28 cellular contexts compared by ENCODE assay signal in the genomic region with DNA sequence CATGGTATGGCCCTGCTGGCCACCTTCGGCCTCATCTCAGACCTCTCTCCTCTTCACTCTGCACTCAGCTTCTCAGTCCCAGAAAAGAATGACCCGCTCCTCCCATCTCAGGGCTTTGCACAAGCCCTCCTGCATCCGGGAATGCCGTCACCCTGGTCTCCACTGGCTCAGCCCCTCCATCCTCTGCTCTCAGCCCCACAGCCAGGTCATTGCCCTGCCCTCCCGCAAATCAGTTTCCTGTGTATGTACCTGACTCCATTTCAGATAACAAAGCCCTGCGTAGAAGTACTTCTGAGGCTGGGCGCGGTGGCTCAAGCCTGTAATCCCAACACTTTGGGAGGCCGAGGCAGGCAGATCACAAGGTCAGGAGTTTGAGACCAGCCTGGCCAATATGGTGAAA. TPM values are rescaled to one million over a fixed set of nuclear protein-coding genes. Genes with fewer than 3 reads are reported as not detected.
DNase-seq lines count a peak whose midpoint lies in the region; ATAC-seq, FAIRE-seq and TF ChIP-seq lines count a peak whose summit lies in the region.
"Had no signal": no experiment of that assay in that cellular context is flagged by ENCODE, and none has a peak within 500 bp of the region (broad histone marks: within the 10 kb centered on the region; RNA-seq: fewer than 3 reads in every experiment).

No MANE protein-coding gene starts in this region.

- H3K36me3 ChIP-seq in HepG2 (replicated peaks in 1 of 2; ENCODE audit: control insufficient read depth in 1 of 2, insufficient read depth in 2 of 2, low read length in 2 of 2) (no peaks in the 10 kb centered on the region), right lobe of liver (no peaks in the 10 kb centered on the region), SU-DHL-6 (ENCODE audit: low read length) (no peaks in the 10 kb centered on the region), thymus (ENCODE audit: control insufficient read depth, insufficient read depth) (no peaks in the 10 kb centered on the region)
- H3K36me3 ChIP-seq: BLaER1 treated with 17β-estradiol and CSF1 and Interleukin-3, amounts not matched to agents 10 nM and 100 nM; left ventricle myocardium inferior had no signal

- no peak overlapping the region for H3K9ac ChIP-seq in HepG2 (ENCODE audit: insufficient read depth, low read depth, low read length)
- no peak overlapping the region for H3K9ac ChIP-seq in SU-DHL-6 (ENCODE audit: low read length)
- H3K9ac ChIP-seq: BLaER1 treated with 17β-estradiol and CSF1 and Interleukin-3, amounts not matched to agents 10 nM and 100 nM had no signal

- no peaks in the 10 kb centered on the region; a peak in 1 of 5 replicates for H3K27me3 ChIP-seq in HepG2 (ENCODE audit: control insufficient read depth in 1 of 2, insufficient read depth in 2 of 2, low read length in 2 of 2)
- H3K27me3 ChIP-seq in right lobe of liver, result no peaks in the 10 kb centered on the region
- H3K27me3 ChIP-seq in SU-DHL-6 (ENCODE audit: low read length), result no peaks in the 10 kb centered on the region
- H3K27me3 ChIP-seq in thymus (ENCODE audit: control insufficient read depth, insufficient read depth), result no peaks in the 10 kb centered on the region

- TF ChIP-seq POLR2A in HepG2 (IDR thresholded peaks at IDR 0.05; ENCODE audit: insufficient read depth in 1 of 2, low read depth in 2 of 2, low read length in 2 of 2), result no peak
- TF ChIP-seq POLR2A in right lobe of liver (IDR thresholded peaks at IDR 0.05), result no peak

- H3K4me1 ChIP-seq in HepG2 (ENCODE audit: insufficient read depth, low read length) (peaks cover 65% of the 10 kb centered on the region), right lobe of liver (peaks cover 0 to 10% (median 3%) of the 10 kb centered on the region in 4 donors), thymus (ENCODE audit: control insufficient read depth, insufficient read depth, low read length) (peaks cover 20% of the 10 kb centered on the region)

- POLR2A ChIA-PET in HepG2 (lab: Yijun Ruan, JAX), result no interaction called here

- peaks cover 11% of the 10 kb centered on the region for H3F3A ChIP-seq in SU-DHL-6 (ENCODE audit: insufficient read depth)

- H3K27ac Mint-ChIP-seq in memory B cell, result peak overlapping the region; percentile 94
- H3K27ac Mint-ChIP-seq: type B pancreatic cell had no signal

- CTCF ChIA-PET in HepG2 (lab: Yijun Ruan, JAX; ENCODE audit: low intra/inter-chr PET ratio, low total read pairs), result no interaction called here

- H3K4me1 Mint-ChIP-seq in memory B cell, result peaks cover 36% of the 10 kb centered on the region

- ATAC-seq in HepG2 (peak; percentile 67), right lobe of liver (no peak), memory B cell (ENCODE audit: low read depth) (no peak)
- ATAC-seq: HCT116 had no signal

- H3K4me3 ChIP-seq in HepG2 (replicated peaks in 1 of 3; ENCODE audit: insufficient read depth in 1 of 3, low read depth in 2 of 3, low read length in 3 of 3) (peak overlapping the region in 1 of 3 experiments; percentile 10; a peak in 1 of 6 replicates), right lobe of liver (no peak overlapping the region), SU-DHL-6 (ENCODE audit: insufficient read depth, low read length, poor library complexity, severe bottlenecking) (no peak overlapping the region), thymus (ENCODE audit: low read length) (no peak overlapping the region)
- H3K4me3 ChIP-seq: BLaER1 treated with 17β-estradiol and CSF1 and Interleukin-3, amounts not matched to agents 10 nM and 100 nM; left ventricle myocardium inferior had no signal

- no peaks in the 10 kb centered on the region for H4K20me1 ChIP-seq in HepG2 (ENCODE audit: insufficient read depth, low read length)
- H4K20me1 ChIP-seq in SU-DHL-6 (ENCODE audit: low read depth, low read length), result no peaks in the 10 kb centered on the region

- no peak for TF ChIP-seq CTCF in HepG2 (CRISPR knock-in tag; IDR thresholded peaks at IDR 0.05)
- TF ChIP-seq CTCF in right lobe of liver (IDR thresholded peaks at IDR 0.05), result no peak
- TF ChIP-seq CTCF in SU-DHL-6 (IDR thresholded peaks at IDR 0.05; ENCODE audit: insufficient read depth, low read length, poor library complexity, severe bottlenecking), result no peak

- intact Hi-C loops in HepG2 (cut with micrococcal nuclease; ENCODE audit: unreplicated experiment) (no loop called here), right lobe of liver (cut with DNase I) (no loop called here)

- H3K79me2 ChIP-seq in HepG2 (ENCODE audit: insufficient read depth, low read length), result no peaks in the 10 kb centered on the region
- no peaks in the 10 kb centered on the region for H3K79me2 ChIP-seq in SU-DHL-6 (ENCODE audit: insufficient read depth, low read length)

- H3K4me2 ChIP-seq in HepG2 (ENCODE audit: low read depth, low read length) (peak overlapping the region; percentile 40; the same call in 1 of the 2 replicates), SU-DHL-6 (ENCODE audit: low read depth, low read length, poor library complexity, severe bottlenecking) (peak overlapping the region; percentile 68)
- H3K4me2 ChIP-seq: BLaER1 treated with 17β-estradiol and CSF1 and Interleukin-3, amounts not matched to agents 10 nM and 100 nM had no signal

- TF ChIP-seq EP300 in HepG2 (IDR thresholded peaks at IDR 0.05; ENCODE audit: low read depth in 2 of 2, low read length in 2 of 2) (no peak), HepG2 (CRISPR knock-in tag; IDR thresholded peaks at IDR 0.05; ENCODE audit: borderline replicate concordance) (no peak)

- in situ Hi-C loops in HepG2 (cut with HindIII; ENCODE audit: extremely low pct_ligation_motif_present, low pct_unique_long_range_greater_than_20kb), result no loop called here

- H2AFZ ChIP-seq in HepG2 (ENCODE audit: low read length) (no peak overlapping the region), SU-DHL-6 (ENCODE audit: low read depth, low read length, severe bottlenecking) (no peak overlapping the region)

- 2% methylated on average over 7 of the region's 9 CpGs for WGBS in HepG2 (ENCODE audit: low lambda C conversion rate)
- whole genome bisulfite sequencing in right lobe of liver (ENCODE audit: insufficient coverage, low coverage, low lambda C conversion rate, missing lambda C conversion rate), result 85% methylated on average over 9 of the region's 9 CpGs
- 97% methylated on average over 9 of the region's 9 CpGs for WGBS in thymus

- no peak for FAIRE-seq in HepG2 (lab: Jason Lieb, UNC)
- FAIRE-seq: keratinocyte, RCC 7860 had no signal

- H3K9me2 ChIP-seq in SU-DHL-6 (replicated peaks; ENCODE audit: insufficient read depth, low read length), result no peaks in the 10 kb centered on the region

- H3K9me3 ChIP-seq in HepG2 (ENCODE audit: low read length) (no peaks in the 10 kb centered on the region), right lobe of liver (no peaks in the 10 kb centered on the region), SU-DHL-6 (ENCODE audit: insufficient read depth, low read length) (no peaks in the 10 kb centered on the region), thymus (ENCODE audit: control insufficient read depth) (no peaks in the 10 kb centered on the region)

- no peak overlapping the region for H3K4me3 Mint-ChIP-seq in memory B cell
- H3K4me3 Mint-ChIP-seq: type B pancreatic cell had no signal

- H3K27me3 Mint-ChIP-seq in memory B cell, result no peaks in the 10 kb centered on the region
- H3K27me3 Mint-ChIP-seq: type B pancreatic cell had no signal

- DNase-seq in HepG2 (ENCODE audit: low spot score) (peak; percentile 27), right lobe of liver (no peak), memory B cell (ENCODE audit: low spot score in 2 of 2) (no peak), DMS79 (lab: John Stamatoyannopoulos, UW) (no peak), iPS-NIHi7 (ENCODE audit: extremely low spot score) (no peak), COR-L47 (lab: John Stamatoyannopoulos, UW) (no peak)
- DNase-seq: activated CD4-positive, CD25-positive, alpha-beta regulatory T cell; activated T-cell treated with anti-CD3 and anti-CD28 coated beads for 4 hours; caudate nucleus; cortex of kidney; DND-41; erythroblast; head of caudate nucleus; left ventricle myocardium inferior; MV-4-11; NCI-H1436 treated with DMSO at 0.1 percent for 48 hours; NCI-H748 treated with DMSO at 0.1 percent for 48 hours; occipital lobe; SHP77 treated with DMSO at 0.1 percent for 48 hours; stimulated activated CD4-positive, alpha-beta T cell treated with anti-CD3 and anti-CD28 coated beads, Interleukin-4, amount 100 ng/mL, for 1 hour; SW 1271 had no signal

- H3K36me3 Mint-ChIP-seq in memory B cell, result peaks cover 3% of the 10 kb centered on the region
- H3K36me3 Mint-ChIP-seq: type B pancreatic cell had no signal

- peaks cover 3% of the 10 kb centered on the region for H3K9me3 Mint-ChIP-seq in memory B cell
- H3K9me3 Mint-ChIP-seq: type B pancreatic cell had no signal

- no peak overlapping the region for H3K27ac ChIP-seq in HepG2 (ENCODE audit: extremely low read length, insufficient read depth, low read length)
- no peak overlapping the region for H3K27ac ChIP-seq in right lobe of liver
- no peak overlapping the region; the same call in 1 of the 2 replicates for H3K27ac ChIP-seq in SU-DHL-6 (ENCODE audit: low read depth, low read length)
- H3K27ac ChIP-seq in thymus (ENCODE audit: low read depth), result peak overlapping the region; percentile 65
- H3K27ac ChIP-seq: BLaER1 treated with 17β-estradiol and CSF1 and Interleukin-3, amounts not matched to agents 10 nM and 100 nM; left ventricle myocardium inferior had no signal

- BruUV-seq in HepG2 (replicated peaks; lab: Mats Ljungman, UMichigan), result no TSS peak

- no peak for TF ChIP-seq RAD21 in HepG2 (CRISPR knock-in tag; IDR thresholded peaks at IDR 0.05)

RNA-seq across cellular contexts. Expression of a gene that starts 28.9 kb away (rescaled TPM):
- total RNA-seq in HepG2 (2016; rRNA removed; fragmentation: Illumina TruSeq; extraction: Trizol) (16.1 and 16.6 TPM in 2 replicates), right lobe of liver (10 to 100 TPM in 5 of 6 experiments, 1 to 10 TPM in 1; 9.7 to 54.1 (median 23.6) TPM)
- 10.4 and 11.3 TPM in 2 replicates for total RNA-seq in HepG2 (2016; cell fraction: cytosol; rRNA removed; fragmentation: Illumina TruSeq; extraction: Trizol; ENCODE audit: low read depth)
- total RNA-seq in HepG2 (2016; cell fraction: insoluble cytoplasmic fraction; rRNA removed; fragmentation: Illumina TruSeq; extraction: Trizol), result 12.3 and 17.2 TPM in 2 replicates
- total RNA-seq in HepG2 (2016; cell fraction: membrane; rRNA removed; fragmentation: Illumina TruSeq; extraction: Trizol), result 21.5 and 21.9 TPM in 2 replicates
- total RNA-seq in HepG2 (2016; cell fraction: nucleus; rRNA removed; fragmentation: Illumina TruSeq; extraction: Trizol), result 20.0 and 24.0 TPM in 2 replicates
- polyA plus RNA-seq in HepG2 (2011; rRNA removed) (25.2 and 30.1 TPM in 2 replicates), thymus (51.4 TPM)
- 19.7 and 22.7 TPM in 2 replicates for polyA plus RNA-seq in HepG2 (2011; cell fraction: cytosol; rRNA removed)
- polyA plus RNA-seq in HepG2 (2011; cell fraction: nucleus; rRNA removed), result 108 and 126 TPM in 2 replicates
- polyA plus RNA-seq in HepG2 (2012), result 22.5 and 36.8 TPM in 2 replicates
- polyA plus RNA-seq in HepG2 (2016; cell fraction: cytosol; fragmentation: Illumina TruSeq; extraction: Trizol; ENCODE audit: low read depth), result 3.8 and 4.2 TPM in 2 replicates
- polyA plus RNA-seq in HepG2 (2016; cell fraction: insoluble cytoplasmic fraction; fragmentation: Illumina TruSeq; extraction: Trizol; ENCODE audit: low read depth), result 24.1 and 30.7 TPM in 2 replicates
- polyA plus RNA-seq in HepG2 (2016; cell fraction: membrane; fragmentation: Illumina TruSeq; extraction: Trizol; ENCODE audit: low read depth), result 16.7 and 17.4 TPM in 2 replicates
- polyA plus RNA-seq in HepG2 (2016; cell fraction: nucleus; fragmentation: Illumina TruSeq; extraction: Trizol; ENCODE audit: insufficient read depth, low read depth), result 72.4 and 76.1 TPM in 2 replicates
- 25.3 and 40.6 TPM in 2 replicates for polyA minus RNA-seq in HepG2 (2011; rRNA and poly(A)+ RNA removed; ENCODE audit: low replicate concordance)
- polyA minus RNA-seq in HepG2 (2011; cell fraction: cytosol; rRNA and poly(A)+ RNA removed), result 8.3 and 11.4 TPM in 2 replicates
- polyA minus RNA-seq in HepG2 (2011; cell fraction: nucleus; rRNA and poly(A)+ RNA removed), result 25.0 and 25.4 TPM in 2 replicates

RNA-seq across cellular contexts. Expression of a gene that starts 57.5 kb away (rescaled TPM):
- total RNA-seq in HepG2 (2016; rRNA removed; fragmentation: Illumina TruSeq; extraction: Trizol) (6.0 and 6.6 TPM in 2 replicates), right lobe of liver (1 to 10 TPM; 3.9 to 6.8 (median 5.7) TPM)
- 3.1 and 4.1 TPM in 2 replicates for total RNA-seq in HepG2 (2016; cell fraction: cytosol; rRNA removed; fragmentation: Illumina TruSeq; extraction: Trizol; ENCODE audit: low read depth)
- total RNA-seq in HepG2 (2016; cell fraction: insoluble cytoplasmic fraction; rRNA removed; fragmentation: Illumina TruSeq; extraction: Trizol), result 6.0 and 6.4 TPM in 2 replicates
- total RNA-seq in HepG2 (2016; cell fraction: membrane; rRNA removed; fragmentation: Illumina TruSeq; extraction: Trizol), result 5.7 and 6.1 TPM in 2 replicates
- total RNA-seq in HepG2 (2016; cell fraction: nucleus; rRNA removed; fragmentation: Illumina TruSeq; extraction: Trizol), result 2.9 and 4.1 TPM in 2 replicates
- polyA plus RNA-seq in HepG2 (2011; rRNA removed) (6.9 TPM in 2 replicates), thymus (11.5 TPM)
- polyA plus RNA-seq in HepG2 (2011; cell fraction: cytosol; rRNA removed), result 4.9 and 6.4 TPM in 2 replicates
- polyA plus RNA-seq in HepG2 (2011; cell fraction: nucleus; rRNA removed), result 3.8 and 4.0 TPM in 2 replicates
- polyA plus RNA-seq in HepG2 (2012), result 3.0 and 3.8 TPM in 2 replicates
- polyA plus RNA-seq in HepG2 (2016; cell fraction: cytosol; fragmentation: Illumina TruSeq; extraction: Trizol; ENCODE audit: low read depth), result 2.4 and 2.6 TPM in 2 replicates
- polyA plus RNA-seq in HepG2 (2016; cell fraction: insoluble cytoplasmic fraction; fragmentation: Illumina TruSeq; extraction: Trizol; ENCODE audit: low read depth), result 5.2 and 5.7 TPM in 2 replicates
- 3.5 and 3.9 TPM in 2 replicates for polyA plus RNA-seq in HepG2 (2016; cell fraction: membrane; fragmentation: Illumina TruSeq; extraction: Trizol; ENCODE audit: low read depth)
- polyA plus RNA-seq in HepG2 (2016; cell fraction: nucleus; fragmentation: Illumina TruSeq; extraction: Trizol; ENCODE audit: insufficient read depth, low read depth), result 4.9 and 5.1 TPM in 2 replicates
- 8.2 and 13.2 TPM in 2 replicates for polyA minus RNA-seq in HepG2 (2011; rRNA and poly(A)+ RNA removed; ENCODE audit: low replicate concordance)
- polyA minus RNA-seq in HepG2 (2011; cell fraction: cytosol; rRNA and poly(A)+ RNA removed), result 3.2 and 6.0 TPM in 2 replicates
- polyA minus RNA-seq in HepG2 (2011; cell fraction: nucleus; rRNA and poly(A)+ RNA removed), result 1.5 and 2.1 TPM in 2 replicates

RNA-seq across cellular contexts. Expression of a gene that starts 58.4 kb away (rescaled TPM):
- total RNA-seq in HepG2 (2016; rRNA removed; fragmentation: Illumina TruSeq; extraction: Trizol), result 18.5 and 24.8 TPM in 2 replicates
- total RNA-seq in HepG2 (2016; cell fraction: cytosol; rRNA removed; fragmentation: Illumina TruSeq; extraction: Trizol; ENCODE audit: low read depth), result 4.5 and 5.1 TPM in 2 replicates
- 16.4 and 24.3 TPM in 2 replicates for total RNA-seq in HepG2 (2016; cell fraction: insoluble cytoplasmic fraction; rRNA removed; fragmentation: Illumina TruSeq; extraction: Trizol)
- total RNA-seq in HepG2 (2016; cell fraction: membrane; rRNA removed; fragmentation: Illumina TruSeq; extraction: Trizol), result 10.5 and 11.1 TPM in 2 replicates
- total RNA-seq in HepG2 (2016; cell fraction: nucleus; rRNA removed; fragmentation: Illumina TruSeq; extraction: Trizol), result 21.4 and 25.1 TPM in 2 replicates
- polyA plus RNA-seq in HepG2 (2011; rRNA removed), result 10.5 and 16.7 TPM in 2 replicates
- 10.7 and 11.2 TPM in 2 replicates for polyA plus RNA-seq in HepG2 (2011; cell fraction: cytosol; rRNA removed)
- polyA plus RNA-seq in HepG2 (2011; cell fraction: nucleus; rRNA removed), result 26.1 and 29.6 TPM in 2 replicates
- 12.9 and 15.5 TPM in 2 replicates for polyA plus RNA-seq in HepG2 (2012)
- polyA plus RNA-seq in HepG2 (2016; cell fraction: cytosol; fragmentation: Illumina TruSeq; extraction: Trizol; ENCODE audit: low read depth), result 1.1 and 1.3 TPM in 2 replicates
- polyA plus RNA-seq in HepG2 (2016; cell fraction: insoluble cytoplasmic fraction; fragmentation: Illumina TruSeq; extraction: Trizol; ENCODE audit: low read depth), result 11.6 and 13.1 TPM in 2 replicates
- polyA plus RNA-seq in HepG2 (2016; cell fraction: membrane; fragmentation: Illumina TruSeq; extraction: Trizol; ENCODE audit: low read depth), result 2.6 and 2.7 TPM in 2 replicates
- 31.1 and 36.4 TPM in 2 replicates for polyA plus RNA-seq in HepG2 (2016; cell fraction: nucleus; fragmentation: Illumina TruSeq; extraction: Trizol; ENCODE audit: insufficient read depth, low read depth)
- polyA minus RNA-seq in HepG2 (2011; rRNA and poly(A)+ RNA removed; ENCODE audit: low replicate concordance), result 20.5 and 28.1 TPM in 2 replicates
- 10.0 and 10.2 TPM in 2 replicates for polyA minus RNA-seq in HepG2 (2011; cell fraction: cytosol; rRNA and poly(A)+ RNA removed)
- polyA minus RNA-seq in HepG2 (2011; cell fraction: nucleus; rRNA and poly(A)+ RNA removed), result 14.4 and 26.1 TPM in 2 replicates
- total RNA-seq in right lobe of liver, result 10 to 100 TPM; 21.2 to 81.5 (median 53.3) TPM
- 12.3 TPM for polyA plus RNA-seq in thymus
